ENCODE assay signal across 8 cellular contexts in the genomic region with DNA sequence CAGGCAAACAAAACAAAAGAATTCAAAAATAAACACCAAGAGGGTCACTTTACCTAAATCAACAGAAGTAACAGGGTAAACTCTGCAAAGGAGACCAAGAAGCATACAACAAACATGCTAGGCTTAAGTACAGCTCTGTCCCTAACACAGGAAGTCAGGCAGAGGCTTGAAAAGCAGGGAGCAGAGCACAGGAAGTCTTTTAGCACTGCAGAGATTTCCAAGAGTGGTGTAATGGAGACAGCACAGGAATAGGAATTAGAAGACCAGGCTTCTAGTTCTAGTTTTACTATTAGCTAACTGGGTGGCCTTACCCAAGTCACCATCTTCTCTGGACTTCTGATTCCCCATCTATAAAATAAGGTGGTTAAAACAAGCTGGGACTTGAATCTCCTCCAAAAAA. TPM values are rescaled to one million over a fixed set of nuclear protein-coding genes. Genes with fewer than 3 reads are reported as not detected.
DNase-seq lines count a peak whose midpoint lies in the region; ATAC-seq and TF ChIP-seq lines count a peak whose summit lies in the region.

No MANE protein-coding gene starts in this region.

- H3K36me3 ChIP-seq in SJCRH30 (0 out of 2 replicates have a peak, but pooled peaks cover 3% of the 10 kb centered on the region), skeletal muscle satellite cell (ENCODE audit: insufficient read depth, low read length) (peaks cover under 1% of the 10 kb centered on the region), colonic mucosa (no peaks in the 10 kb centered on the region)

- ATAC-seq in HG03442 (IDR thresholded peaks at IDR 0.05; ENCODE audit: unreplicated experiment): no peak

- intact Hi-C loops in colonic mucosa (cut with DNase I): no loop called here

- H3K9ac ChIP-seq in skeletal muscle satellite cell (ENCODE audit: low read depth, low read length): peak overlapping the region; percentile 85
- H3K9ac ChIP-seq in colonic mucosa (ENCODE audit: low read depth in 2 of 2, low read length in 2 of 2): peak overlapping the region in 1 of 2 donors; percentile 3

- H3K27me3 ChIP-seq in SJCRH30: no peaks in the 10 kb centered on the region
- no peaks in the 10 kb centered on the region for H3K27me3 ChIP-seq in skeletal muscle satellite cell (ENCODE audit: control insufficient read depth, insufficient read depth, low read length)
- H3K27me3 ChIP-seq in colonic mucosa: no peaks in the 10 kb centered on the region

- H3K4me3 ChIP-seq in SJCRH30 (peak overlapping the region; percentile 89), skeletal muscle satellite cell (ENCODE audit: low read length) (peak overlapping the region; percentile 80), colonic mucosa (no peak overlapping the region)

- H3K4me1 ChIP-seq in SJCRH30 (peaks cover 2% of the 10 kb centered on the region; the same call in 1 of the 2 replicates), skeletal muscle satellite cell (ENCODE audit: control insufficient read depth, insufficient read depth, low read length) (peaks cover 31% of the 10 kb centered on the region), colonic mucosa (no peaks in the 10 kb centered on the region)

- H3K9me3 ChIP-seq in SJCRH30 (replicated peaks) (no peaks in the 10 kb centered on the region), skeletal muscle satellite cell (replicated peaks; ENCODE audit: low read length) (no peaks in the 10 kb centered on the region), colonic mucosa (no peaks in the 10 kb centered on the region)

- in situ Hi-C loops in GM13977 (cut with MboI; ENCODE audit: low pct_unique_long_range_greater_than_20kb, low sequenced_read_pairs, unreplicated experiment): no loop called here

- TF ChIP-seq CTCF in GM13977 (IDR thresholded peaks at IDR 0.05; ENCODE audit: extremely low read depth, insufficient read depth, missing control alignments) (no peak), colonic mucosa (IDR thresholded peaks at IDR 0.05) (no peak)

- H3K27ac ChIP-seq in SJCRH30 (no peak overlapping the region), colonic mucosa (no peak overlapping the region)

- H3K4me2 ChIP-seq in skeletal muscle satellite cell (ENCODE audit: low read length): peak overlapping the region; percentile 86

- DNase-seq in GM13977 (ENCODE audit: low spot score) (peak; percentile 19), SJCRH30 (peak; percentile 18 to 50), globus pallidus (ENCODE audit: low spot score) (peak; percentile 25), NCI-H2171 treated with DMSO at 0.1 percent for 48 hours (lab: John Stamatoyannopoulos, UW) (no peak), NCI-H1092 treated with DMSO at 0.1 percent for 48 hours (lab: John Stamatoyannopoulos, UW) (no peak), colonic mucosa (no peak)

RNA-seq across cellular contexts. Expression of a gene that starts 1.9 kb away (rescaled TPM):
- 136 and 147 TPM in 2 replicates for total RNA-seq in SJCRH30 (2014; rRNA removed; shearing (Covaris generic))
- 92.5 and 95.7 TPM in 2 replicates for total RNA-seq in skeletal muscle satellite cell (2012; rRNA removed)
- total RNA-seq in colonic mucosa: 10 to 100 TPM; 44.4 to 60.2 TPM

Comparison
In these comparisons a context has a peak if more than half of its experiments do, and no peak if none do; other contexts are left out.
1. DNase-seq: peak in GM13977 (single experiment), SJCRH30 (2 of 2) and globus pallidus (single experiment); none in NCI-H2171 treated with DMSO at 0.1 percent for 48 hours (single experiment), NCI-H1092 treated with DMSO at 0.1 percent for 48 hours (single experiment) and colonic mucosa (single experiment).